In the genomic region with DNA sequence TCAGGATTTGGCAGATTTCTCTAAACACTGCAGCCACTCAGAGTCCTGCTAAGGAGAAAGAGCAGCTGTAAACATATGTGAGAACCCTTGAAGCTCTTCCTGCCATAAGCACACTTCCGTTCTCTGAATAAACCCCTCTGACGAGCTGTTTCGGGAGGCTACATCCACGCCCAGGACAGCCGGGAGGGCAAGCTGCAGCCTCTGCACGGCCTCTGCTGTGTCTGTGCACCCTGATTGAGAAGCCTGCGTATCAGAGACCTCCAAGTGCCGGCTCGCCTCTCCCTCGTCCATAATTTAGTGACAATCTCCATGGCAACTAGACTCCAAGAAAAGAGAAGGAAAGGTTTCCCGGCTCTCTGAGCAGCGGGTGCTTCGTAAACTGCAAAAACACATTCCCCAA, we compare ENCODE assay signal across 14 cellular contexts.
A peak's percentile ranks its signal among the peaks of the same experiment; 100 is the strongest.
DNase-seq lines count a peak whose midpoint lies in the region; ATAC-seq, FAIRE-seq and TF ChIP-seq lines count a peak whose summit lies in the region.
"Had no signal": no experiment of that assay in that cellular context is flagged by ENCODE, and none has a peak within 500 bp of the region (broad histone marks: within the 10 kb centered on the region; RNA-seq: fewer than 3 reads in every experiment).

No MANE protein-coding gene starts in this region.

- intact Hi-C loops in PC-3 (cut with micrococcal nuclease) = no loop called here

- H3F3A ChIP-seq in PC-3 (ENCODE audit: low read length, unreplicated experiment) = no peaks in the 10 kb centered on the region

- H3K9me3 ChIP-seq in PC-3 (ENCODE audit: low read length) (no peaks in the 10 kb centered on the region), muscle layer of colon (ENCODE audit: low read length) (no peaks in the 10 kb centered on the region)
- H3K9me3 ChIP-seq: ascending aorta, right lobe of liver had no signal

- ATAC-seq in HG03432 (IDR thresholded peaks at IDR 0.05; ENCODE audit: unreplicated experiment) = peak; percentile 54
- ATAC-seq in PC-3 = peak; percentile 27; the same call in 1 of the 2 replicates

- H3K27ac ChIP-seq in PC-3 (ENCODE audit: low read length) (no peak overlapping the region), muscle layer of colon (ENCODE audit: low read depth, low read length) (peak overlapping the region; percentile 42)
- H3K27ac ChIP-seq: ascending aorta, GM23248, right lobe of liver had no signal

- H3K4me2 ChIP-seq in PC-3 (ENCODE audit: low read length) = no peak overlapping the region

- no peaks in the 10 kb centered on the region for H3K4me1 ChIP-seq in PC-3 (ENCODE audit: insufficient read depth, low read length)
- H3K4me1 ChIP-seq in muscle layer of colon (ENCODE audit: insufficient read depth, low read length) = peaks cover 24% of the 10 kb centered on the region
- H3K4me1 ChIP-seq: ascending aorta, right lobe of liver had no signal

- TF ChIP-seq CTCF in PC-3 (conservative IDR thresholded peaks at IDR 0.05; ENCODE audit: low read depth, low read length) (no peak), osteocyte (IDR thresholded peaks at IDR 0.05) (no peak)

- no peaks in the 10 kb centered on the region for H3K27me3 Mint-ChIP-seq in osteocyte (ENCODE audit: unreplicated experiment)

- BruUV-seq in PC-3 (replicated peaks; lab: Mats Ljungman, UMichigan) = no TSS peak

- POLR2A ChIA-PET in PC-3 (lab: Charles Lee; ENCODE audit: unreplicated experiment) = no interaction called here

- DNase-seq in DMS79 treated with DMSO at 0.1 percent for 48 hours (lab: John Stamatoyannopoulos, UW) = peak; percentile 48
- no peak for DNase-seq in PC-3
- no peak for DNase-seq in activated CD8-positive, alpha-beta memory T cell treated with anti-CD3 and anti-CD28 coated beads, Interleukin-2, amount 50 U/mL, for 4 hours
- no peak for DNase-seq in H54 (ENCODE audit: insufficient read length, low spot score)
- DNase-seq in pons (ENCODE audit: low spot score) = no peak
- no peak for DNase-seq in osteocyte (ENCODE audit: extremely low spot score, unreplicated experiment)
- DNase-seq: activated CD4-positive, alpha-beta T cell treated with anti-CD3 and anti-CD28 coated beads for 1 hour; activated T-cell treated with anti-CD3 and anti-CD28 coated beads, Interleukin-2, amount 50 U/mL, for 24 hours; GM23248; right lobe of liver; stimulated activated naive CD4-positive, alpha-beta T cell had no signal

- no peaks in the 10 kb centered on the region for H3K79me2 ChIP-seq in PC-3 (ENCODE audit: low read length)

- H3K36me3 ChIP-seq in PC-3 (ENCODE audit: low read depth, low read length) (no peaks in the 10 kb centered on the region), muscle layer of colon (ENCODE audit: insufficient read depth, low read length) (no peaks in the 10 kb centered on the region)
- H3K36me3 ChIP-seq: ascending aorta, right lobe of liver had no signal

- CTCF ChIA-PET in PC-3 (lab: Charles Lee) = no interaction called here

- no peak for FAIRE-seq in H54 (lab: Jason Lieb, UNC)

- H3K9me3 Mint-ChIP-seq in osteocyte (ENCODE audit: unreplicated experiment) = peaks cover 21% of the 10 kb centered on the region
- H3K9me3 Mint-ChIP-seq: activated T-cell treated with anti-CD3 and anti-CD28 coated beads, Interleukin-2, amount 50 U/mL, for 24 hours had no signal

- no peaks in the 10 kb centered on the region for H3K4me1 Mint-ChIP-seq in osteocyte (ENCODE audit: unreplicated experiment)

- no peaks in the 10 kb centered on the region for H3K9me2 ChIP-seq in PC-3 (replicated peaks; ENCODE audit: low read length)

- H3K27ac Mint-ChIP-seq in osteocyte (ENCODE audit: unreplicated experiment) = no peak overlapping the region
- H3K27ac Mint-ChIP-seq: activated T-cell treated with anti-CD3 and anti-CD28 coated beads, Interleukin-2, amount 50 U/mL, for 24 hours had no signal

- H4K20me1 ChIP-seq in PC-3 (ENCODE audit: low read length) = no peaks in the 10 kb centered on the region

- H3K9ac ChIP-seq in PC-3 (ENCODE audit: low read length) (no peak overlapping the region), muscle layer of colon (ENCODE audit: low read length) (no peak overlapping the region)
- H3K9ac ChIP-seq: GM23248 had no signal

- H2AFZ ChIP-seq in PC-3 (ENCODE audit: low read length) = no peak overlapping the region
- H2AFZ ChIP-seq: GM23248 had no signal

- TF ChIP-seq POLR2A in H54 (IDR thresholded peaks at IDR 0.05; ENCODE audit: low read depth, low read length) = no peak

- H3K27me3 ChIP-seq in PC-3 (ENCODE audit: low read length) = peaks cover 53% of the 10 kb centered on the region
- H3K27me3 ChIP-seq in muscle layer of colon (ENCODE audit: control insufficient read depth in 1 of 2, insufficient read depth in 2 of 2, low read length in 2 of 2) = no peaks in the 10 kb centered on the region
- H3K27me3 ChIP-seq: ascending aorta, right lobe of liver had no signal

- H3K4me3 Mint-ChIP-seq in osteocyte (ENCODE audit: unreplicated experiment) = no peak overlapping the region
- H3K4me3 Mint-ChIP-seq: activated T-cell treated with anti-CD3 and anti-CD28 coated beads, Interleukin-2, amount 50 U/mL, for 24 hours had no signal

- H3K4me3 ChIP-seq in PC-3 (ENCODE audit: low read length) (no peak overlapping the region), muscle layer of colon (ENCODE audit: low read depth in 1 of 2, low read length in 2 of 2) (no peak overlapping the region)
- H3K4me3 ChIP-seq: ascending aorta, GM23248, right lobe of liver had no signal

- H3K36me3 Mint-ChIP-seq in osteocyte (ENCODE audit: unreplicated experiment) = no peaks in the 10 kb centered on the region
